Comparison of ENCODE assay signal across 26 cellular contexts in the genomic region with DNA sequence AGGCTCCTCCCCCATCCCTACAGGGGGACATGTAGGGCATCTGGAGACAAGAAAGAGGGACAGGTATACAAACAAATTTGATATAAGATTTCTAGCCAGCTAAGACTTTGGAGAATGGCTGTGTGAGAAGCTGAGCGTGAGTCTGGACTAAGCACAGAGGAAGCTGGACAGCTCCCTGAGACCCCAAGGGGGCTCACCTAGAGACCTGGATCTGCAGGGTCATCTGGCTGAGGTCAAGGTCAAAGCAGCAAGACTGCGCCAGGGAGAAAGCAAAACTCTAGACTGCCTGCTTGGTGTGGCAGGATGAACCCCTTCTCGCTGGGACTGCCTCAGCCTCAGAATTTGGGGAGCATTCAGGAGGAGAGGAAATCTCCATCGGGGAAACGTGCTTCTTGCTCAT. TPM values are rescaled to one million over a fixed set of nuclear protein-coding genes. Genes with fewer than 3 reads are reported as not detected.
DNase-seq lines count a peak whose midpoint lies in the region; ATAC-seq and TF ChIP-seq lines count a peak whose summit lies in the region.
"Had no signal": no experiment of that assay in that cellular context is flagged by ENCODE, and none has a peak within 500 bp of the region (broad histone marks: within the 10 kb centered on the region; RNA-seq: fewer than 3 reads in every experiment).

No MANE protein-coding gene starts in this region.

- DNase-seq in WERI-Rb-1 (no peak), islet precursor cell (peak; percentile 53), pons (ENCODE audit: low spot score) (peak; percentile 9), MG63 (no peak), mammary epithelial cell (no peak)
- DNase-seq: AML-193; Caco-2; CD8-positive, alpha-beta T cell; GOT3; HCEC 1CT; Kasumi-1; MV-4-11; NCI-H1105; NCI-H1436 treated with DMSO at 0.1 percent for 48 hours; NCI-H1930; NCI-H2107; NCI-H446; NCI-H524 treated with DMSO at 0.1 percent for 48 hours; NCI-H774; PC-3; SJCRH30 had no signal

- H2AFZ ChIP-seq in mammary epithelial cell (ENCODE audit: low read depth, low read length), result no peak overlapping the region

- no peaks in the 10 kb centered on the region for H4K20me1 ChIP-seq in BLaER1 treated with 17β-estradiol and CSF1 and Interleukin-3, amounts not matched to agents 10 nM and 100 nM
- H4K20me1 ChIP-seq in mammary epithelial cell (ENCODE audit: insufficient read depth, low read length), result no peaks in the 10 kb centered on the region

- no peaks in the 10 kb centered on the region for H3K27me3 ChIP-seq in BLaER1 treated with 17β-estradiol and CSF1 and Interleukin-3, amounts not matched to agents 10 nM and 100 nM
- H3K27me3 ChIP-seq in WERI-Rb-1 (ENCODE audit: insufficient read depth, low read depth, severe bottlenecking) (no peaks in the 10 kb centered on the region), MG63 (no peaks in the 10 kb centered on the region), mammary epithelial cell (ENCODE audit: insufficient read depth, low read length) (no peaks in the 10 kb centered on the region)
- H3K27me3 ChIP-seq: SJCRH30 had no signal

- peaks cover 43 to 76% (median 50%) of the 10 kb centered on the region in 10 experiments for H3K4me1 ChIP-seq in BLaER1 treated with 17β-estradiol and CSF1 and Interleukin-3, amounts not matched to agents 10 nM and 100 nM
- H3K4me1 ChIP-seq in mammary epithelial cell (ENCODE audit: insufficient read depth, low read length), result peaks cover 8% of the 10 kb centered on the region
- H3K4me1 ChIP-seq: Caco-2 had no signal

- H3K27ac ChIP-seq in BLaER1 treated with 17β-estradiol and CSF1 and Interleukin-3, amounts not matched to agents 10 nM and 100 nM, result no peak overlapping the region
- peak overlapping the region; percentile 51 for H3K27ac ChIP-seq in WERI-Rb-1
- no peak overlapping the region for H3K27ac ChIP-seq in mammary epithelial cell (ENCODE audit: insufficient read depth, low read depth, low read length)
- H3K27ac ChIP-seq: C4-2B, HL-60 had no signal

- ATAC-seq in HG03457 (IDR thresholded peaks at IDR 0.05; ENCODE audit: unreplicated experiment), result no peak
- ATAC-seq: CD8-positive, alpha-beta T cell; PC-3; Right ventricle myocardium inferior had no signal

- H3K36me3 ChIP-seq in BLaER1 treated with 17β-estradiol and CSF1 and Interleukin-3, amounts not matched to agents 10 nM and 100 nM, result no peaks in the 10 kb centered on the region
- H3K36me3 ChIP-seq in WERI-Rb-1, result no peaks in the 10 kb centered on the region
- H3K36me3 ChIP-seq in MG63, result no peaks in the 10 kb centered on the region
- H3K36me3 ChIP-seq in mammary epithelial cell (ENCODE audit: insufficient read depth, low read length), result no peaks in the 10 kb centered on the region
- H3K36me3 ChIP-seq: SJCRH30 had no signal

- in situ Hi-C loops in mammary epithelial cell (cut with MboI; ENCODE audit: low sequenced_read_pairs in 2 of 2), result no loop called here

- no peaks in the 10 kb centered on the region for H3K79me2 ChIP-seq in mammary epithelial cell (ENCODE audit: insufficient read depth, low read length)

- TF ChIP-seq CTCF in WERI-Rb-1 (IDR thresholded peaks at IDR 0.05; ENCODE audit: low read depth, low read length) (no peak), mammary epithelial cell (conservative IDR thresholded peaks at IDR 0.05 in 1 of 2, IDR thresholded peaks at IDR 0.05 in 1 of 2; ENCODE audit: extremely low read depth in 1 of 2, insufficient read depth in 1 of 2, low read depth in 1 of 2, low read length in 2 of 2) (no peak)

- H3K9me3 ChIP-seq in BLaER1 treated with 17β-estradiol and CSF1 and Interleukin-3, amounts not matched to agents 10 nM and 100 nM (replicated peaks in 1 of 11), result no peaks in the 10 kb centered on the region
- H3K9me3 ChIP-seq in WERI-Rb-1 (ENCODE audit: severe bottlenecking) (no peaks in the 10 kb centered on the region), MG63 (no peaks in the 10 kb centered on the region), mammary epithelial cell (replicated peaks; ENCODE audit: insufficient read depth, low read length) (no peaks in the 10 kb centered on the region)
- H3K9me3 ChIP-seq: Caco-2, SJCRH30 had no signal

- WGBS in mammary epithelial cell (ENCODE audit: low coverage, missing lambda C conversion rate), result 91% methylated on average over 5 of the region's 5 CpGs

- intact Hi-C loops in mammary epithelial cell (cut with micrococcal nuclease), result no loop called here

- dilution Hi-C loops in mammary epithelial cell (cut with HindIII; ENCODE audit: low sequenced_read_pairs), result no loop called here

- peak overlapping the region in 8 of 11 experiments; percentile 29 to 85 (median 72); a peak in 12 of 22 replicates for H3K4me2 ChIP-seq in BLaER1 treated with 17β-estradiol and CSF1 and Interleukin-3, amounts not matched to agents 10 nM and 100 nM
- no peak overlapping the region for H3K4me2 ChIP-seq in mammary epithelial cell (ENCODE audit: insufficient read depth, low read depth, low read length)

- H3K9ac ChIP-seq in BLaER1 treated with 17β-estradiol and CSF1 and Interleukin-3, amounts not matched to agents 10 nM and 100 nM, result no peak overlapping the region
- no peak overlapping the region for H3K9ac ChIP-seq in mammary epithelial cell (ENCODE audit: insufficient read depth, low read length)

- CTCF ChIA-PET in mammary epithelial cell (lab: Charles Lee; ENCODE audit: low non-redundant PET), result no interaction called here

- H3K4me3 ChIP-seq in BLaER1 treated with 17β-estradiol and CSF1 and Interleukin-3, amounts not matched to agents 10 nM and 100 nM, result no peak overlapping the region
- no peak overlapping the region; the same call in 1 of the 2 replicates for H3K4me3 ChIP-seq in WERI-Rb-1 (ENCODE audit: low read depth, low read length)
- H3K4me3 ChIP-seq in MG63, result no peak overlapping the region
- no peak overlapping the region for H3K4me3 ChIP-seq in mammary epithelial cell (replicated peaks in 1 of 3; ENCODE audit: insufficient read depth in 1 of 3, low read depth in 2 of 3, low read length in 3 of 3)

- BruUV-seq in mammary epithelial cell (replicated peaks; lab: Mats Ljungman, UMichigan), result no TSS peak

RNA-seq across cellular contexts. Expression of a gene that starts 8.0 kb away (rescaled TPM):
- total RNA-seq in MG63 (2014; rRNA removed; shearing (Covaris generic); ENCODE audit: low replicate concordance), result 59.8 and 75.0 TPM in 2 replicates
- total RNA-seq in mammary epithelial cell, result 100 to 1,000 TPM; 196 to 723 TPM
- 462 TPM for polyA plus RNA-seq in mammary epithelial cell
- 325 TPM for polyA minus RNA-seq in mammary epithelial cell

RNA-seq across cellular contexts. Expression of a gene that starts 58.3 kb away (rescaled TPM):
- total RNA-seq in MG63 (2014; rRNA removed; shearing (Covaris generic); ENCODE audit: low replicate concordance), result 43.3 and 58.4 TPM in 2 replicates
- 10 to 100 TPM; 27.5 to 74.6 TPM for total RNA-seq in mammary epithelial cell
- 24.7 TPM for polyA plus RNA-seq in mammary epithelial cell
- 33.8 TPM for polyA minus RNA-seq in mammary epithelial cell

Comparison
In these comparisons a context has a peak if more than half of its experiments do, and no peak if none do; other contexts are left out.
1. DNase-seq: peak in islet precursor cell (single experiment) and pons (single experiment); none in WERI-Rb-1 (single experiment), MG63 (single experiment) and mammary epithelial cell (single experiment).